ENCODE assay signal across 8 cellular contexts in the genomic region with DNA sequence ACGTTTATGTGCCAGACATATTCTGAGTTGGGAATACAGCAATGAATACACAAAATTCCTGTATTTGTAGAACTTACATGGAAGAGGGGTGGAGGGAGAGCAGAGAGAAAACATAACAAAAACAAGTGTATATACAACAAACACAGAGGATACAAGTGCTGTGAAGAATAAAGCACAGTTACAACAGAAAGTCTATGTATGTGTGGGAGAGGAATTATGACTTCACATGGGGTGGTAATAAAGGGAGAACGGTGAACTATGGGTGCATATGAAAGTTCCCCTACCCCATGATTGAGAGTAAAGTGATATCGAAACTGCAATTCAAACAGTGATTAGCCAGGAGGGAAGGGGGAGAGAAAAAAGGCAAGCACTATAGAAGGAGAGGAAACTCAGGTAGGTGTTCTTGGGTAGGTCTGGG. TPM values are rescaled to one million over a fixed set of nuclear protein-coding genes. Genes with fewer than 3 reads are reported as not detected.
DNase-seq lines count a peak whose midpoint lies in the region; ATAC-seq and TF ChIP-seq lines count a peak whose summit lies in the region.

No MANE protein-coding gene starts in this region.

- no peaks in the 10 kb centered on the region for H3K9me3 ChIP-seq in hepatocyte (ENCODE audit: low read depth)

- no peak overlapping the region for H2AFZ ChIP-seq in hepatocyte

- no peak overlapping the region for H3K4me2 ChIP-seq in hepatocyte

- H3K36me3 ChIP-seq in hepatocyte (replicated peaks; ENCODE audit: insufficient read depth, low read depth): no peaks in the 10 kb centered on the region

- no peaks in the 10 kb centered on the region for H3K27me3 ChIP-seq in hepatocyte

- ATAC-seq in GM19328 (IDR thresholded peaks at IDR 0.05; ENCODE audit: unreplicated experiment): peak; percentile 96
- ATAC-seq in HG02943 (IDR thresholded peaks at IDR 0.05; ENCODE audit: low read depth, unreplicated experiment): peak; percentile 69

- intact Hi-C loops in activated CD4-positive, alpha-beta memory T cell treated with anti-CD3 and anti-CD28 coated beads for 36 hours (cut with micrococcal nuclease): loop anchor here (1.0 kb wide), 7 partner anchors 16 to 153 kb away; partner anchors contain the start of gene HBS1L

- no peak overlapping the region for H3K27ac ChIP-seq in hepatocyte

- POLR2A ChIA-PET in activated CD4-positive, alpha-beta memory T cell treated with anti-CD3 and anti-CD28 coated beads for 36 hours (lab: Charles Lee): no interaction called here

- H3K9me2 ChIP-seq in hepatocyte (replicated peaks; ENCODE audit: insufficient read depth): no peaks in the 10 kb centered on the region

- WGBS in hepatocyte (ENCODE audit: low lambda C conversion rate, missing lambda C conversion rate): 96% methylated on average over 3 of the region's 3 CpGs

- DNase-seq in GM12864 (ENCODE audit: low read depth) (peak; percentile 70), SK-N-DZ (ENCODE audit: low spot score) (no peak), hepatocyte (ENCODE audit: low spot score) (no peak), KG1 (lab: John Stamatoyannopoulos, UW) (no peak), hippocampal formation (lab: John Stamatoyannopoulos, UW) (no peak)
- DNase-seq in activated CD4-positive, alpha-beta memory T cell treated with anti-CD3 and anti-CD28 coated beads for 36 hours: no peak

- TF ChIP-seq CTCF in GM12864 (IDR thresholded peaks at IDR 0.05; ENCODE audit: low read depth, low read length, missing control alignments) (no peak), hepatocyte (IDR thresholded peaks at IDR 0.05; ENCODE audit: poor library complexity) (no peak)

- no peaks in the 10 kb centered on the region for H3K4me1 ChIP-seq in hepatocyte (ENCODE audit: insufficient read depth)

- CTCF ChIA-PET in activated CD4-positive, alpha-beta memory T cell treated with anti-CD3 and anti-CD28 coated beads for 36 hours (lab: Charles Lee): no interaction called here

- H3K4me3 Mint-ChIP-seq in activated CD4-positive, alpha-beta memory T cell treated with anti-CD3 and anti-CD28 coated beads for 36 hours: peak overlapping the region; percentile 0

- peaks cover 28% of the 10 kb centered on the region for H3K36me3 Mint-ChIP-seq in activated CD4-positive, alpha-beta memory T cell treated with anti-CD3 and anti-CD28 coated beads for 36 hours

- no peaks in the 10 kb centered on the region for H3K9me3 Mint-ChIP-seq in activated CD4-positive, alpha-beta memory T cell treated with anti-CD3 and anti-CD28 coated beads for 36 hours

- peak overlapping the region; percentile 52 for H3K27ac Mint-ChIP-seq in activated CD4-positive, alpha-beta memory T cell treated with anti-CD3 and anti-CD28 coated beads for 36 hours

- H3K4me3 ChIP-seq in GM12864 (ENCODE audit: low read depth, low read length) (no peak overlapping the region), hepatocyte (no peak overlapping the region)

- H3K27me3 Mint-ChIP-seq in activated CD4-positive, alpha-beta memory T cell treated with anti-CD3 and anti-CD28 coated beads for 36 hours: no peaks in the 10 kb centered on the region

- peaks cover 58% of the 10 kb centered on the region for H3K4me1 Mint-ChIP-seq in activated CD4-positive, alpha-beta memory T cell treated with anti-CD3 and anti-CD28 coated beads for 36 hours (ENCODE audit: low read depth)

- H3K79me2 ChIP-seq in hepatocyte: peaks cover 9% of the 10 kb centered on the region

- H4K20me1 ChIP-seq in hepatocyte (ENCODE audit: insufficient read depth, poor library complexity, severe bottlenecking): no peaks in the 10 kb centered on the region

RNA-seq across cellular contexts. Expression of gene HBS1L, which starts 24.6 kb away (rescaled TPM):
- 100 to 1,000 TPM; 117 to 123 TPM for total RNA-seq in activated CD4-positive, alpha-beta memory T cell treated with anti-CD3 and anti-CD28 coated beads for 36 hours
- 51.1 and 54.9 TPM in 2 replicates for polyA plus RNA-seq in SK-N-DZ (2014; cell fraction: cytosol; rRNA removed)
- 25.2 and 51.2 TPM in 2 replicates for polyA plus RNA-seq in SK-N-DZ (2014; cell fraction: nucleus; rRNA removed)
- total RNA-seq in hepatocyte: 70.0 and 70.6 TPM in 2 replicates
- 43.0 and 44.5 TPM in 2 replicates for polyA plus RNA-seq in hepatocyte
